ENCODE assay signal across 21 cellular contexts in genomic region chr21:27265492-27265891, GRCh38.
DNase-seq lines count a peak whose midpoint lies in the region; ATAC-seq, FAIRE-seq and TF ChIP-seq lines count a peak whose summit lies in the region.
"Had no signal": no experiment of that assay in that cellular context is flagged by ENCODE, and none has a peak within 500 bp of the region (broad histone marks: within the 10 kb centered on the region; RNA-seq: fewer than 3 reads in every experiment).

No MANE protein-coding gene starts in this region.

- H3K9ac ChIP-seq in DND-41 (ENCODE audit: low read depth, low read length): peak overlapping the region; percentile 21
- H3K9ac ChIP-seq in smooth muscle cell (ENCODE audit: low read depth): no peak overlapping the region
- H3K9ac ChIP-seq: BLaER1 had no signal

- H4K20me1 ChIP-seq in DND-41 (ENCODE audit: insufficient read depth, low read length) (no peaks in the 10 kb centered on the region), smooth muscle cell (ENCODE audit: low read depth) (no peaks in the 10 kb centered on the region)
- H4K20me1 ChIP-seq: BLaER1 had no signal

- H3K79me2 ChIP-seq in DND-41 (ENCODE audit: insufficient read depth, low read length) (no peaks in the 10 kb centered on the region), smooth muscle cell (ENCODE audit: low read depth) (no peaks in the 10 kb centered on the region)

- H3K27me3 ChIP-seq in DND-41 (ENCODE audit: insufficient read depth, low read length, poor library complexity): no peaks in the 10 kb centered on the region
- H3K27me3 ChIP-seq in smooth muscle cell (ENCODE audit: low read depth): no peaks in the 10 kb centered on the region
- H3K27me3 ChIP-seq: BLaER1 had no signal

- H2AFZ ChIP-seq in DND-41 (ENCODE audit: low read depth, low read length) (peak overlapping the region; percentile 69), smooth muscle cell (ENCODE audit: low read depth) (peak overlapping the region; percentile 2)

- no peaks in the 10 kb centered on the region for H3K36me3 ChIP-seq in DND-41 (ENCODE audit: insufficient read depth, low read length)
- H3K36me3 ChIP-seq in smooth muscle cell (ENCODE audit: low read depth): no peaks in the 10 kb centered on the region
- H3K36me3 ChIP-seq: BLaER1 had no signal

- H3K9me3 ChIP-seq in DND-41 (ENCODE audit: insufficient read depth, low read length, severe bottlenecking) (no peaks in the 10 kb centered on the region), smooth muscle cell (replicated peaks; ENCODE audit: low read depth) (no peaks in the 10 kb centered on the region)
- H3K9me3 ChIP-seq: BLaER1, Caco-2 had no signal

- FAIRE-seq in D721Med (lab: Jason Lieb, UNC): no peak
- FAIRE-seq: A204.1, GM12891, GM18507 had no signal

- H3K27ac ChIP-seq in DND-41 (ENCODE audit: low read length) (peak overlapping the region; percentile 70), VCaP (peak overlapping the region; percentile 12), smooth muscle cell (ENCODE audit: low read depth) (no peak overlapping the region)
- H3K27ac ChIP-seq: 22Rv1, BLaER1, C4-2B had no signal

- H3K4me3 ChIP-seq in DND-41 (ENCODE audit: low read depth in 1 of 2, low read length in 2 of 2) (0 out of 4 replicates have a peak overlapping the region, but pooled peaks of 1 of the 2 experiments have one; percentile 8), smooth muscle cell (no peak overlapping the region)
- H3K4me3 ChIP-seq: BLaER1, GM23338 had no signal

- H3K4me1 ChIP-seq in DND-41 (ENCODE audit: insufficient read depth, low read length): peaks cover 32% of the 10 kb centered on the region
- peaks cover 27% of the 10 kb centered on the region for H3K4me1 ChIP-seq in smooth muscle cell (ENCODE audit: low read depth)
- H3K4me1 ChIP-seq: BLaER1, Caco-2 had no signal

- DNase-seq in DND-41: no peak
- DNase-seq in smooth muscle cell (lab: John Stamatoyannopoulos, UW; ENCODE audit: unreplicated experiment): no peak
- no peak for DNase-seq in D721Med (ENCODE audit: insufficient read length, low spot score)
- DNase-seq: Caco-2; CD4-positive, CD25-positive, alpha-beta regulatory T cell; CD8-positive, alpha-beta T cell; DMS 273 treated with DMSO at 0.1 percent for 48 hours; DMS79; GF-D8; H9 had no signal

- peak; percentile 60; the same call in 2 of the 3 replicates for ATAC-seq in DND-41 (ENCODE audit: insufficient read depth, low read depth)
- ATAC-seq in HG03039 (IDR thresholded peaks at IDR 0.05; ENCODE audit: unreplicated experiment): no peak
- no peak for ATAC-seq in GM21717 (IDR thresholded peaks at IDR 0.05; ENCODE audit: unreplicated experiment)
- ATAC-seq: CD8-positive, alpha-beta T cell; GM23338; HCT116 had no signal

- H3K4me2 ChIP-seq in DND-41 (ENCODE audit: insufficient read depth, low read length) (peak overlapping the region; percentile 40; the same call in 1 of the 2 replicates), smooth muscle cell (peak overlapping the region; percentile 19)
- H3K4me2 ChIP-seq: BLaER1, GM23338 had no signal

- WGBS in smooth muscle cell (ENCODE audit: low lambda C conversion rate): 100% methylated on average over 1 of the region's 1 CpG

- TF ChIP-seq CTCF in DND-41 (IDR thresholded peaks at IDR 0.05; ENCODE audit: borderline replicate concordance, extremely low read depth, low read length, poor library complexity, severe bottlenecking): no peak
- TF ChIP-seq CTCF in VCaP (conservative IDR thresholded peaks at IDR 0.05): no peak
- no peak for TF ChIP-seq CTCF in smooth muscle cell (IDR thresholded peaks at IDR 0.05; ENCODE audit: borderline replicate concordance, insufficient read depth, poor library complexity, severe bottlenecking)
- TF ChIP-seq CTCF in D721Med (IDR thresholded peaks at IDR 0.05; ENCODE audit: insufficient read depth, missing control alignments): no peak

- peaks cover 19% of the 10 kb centered on the region for H3F3A ChIP-seq in smooth muscle cell (ENCODE audit: low read depth)
